ENCODE assay signal across 29 cellular contexts in genomic region chr4:76272582-76272981, GRCh38. TPM values are rescaled to one million over a fixed set of nuclear protein-coding genes. Genes with fewer than 3 reads are reported as not detected.
"Had no signal": no experiment of that assay in that cellular context is flagged by ENCODE, and none has a peak within 500 bp of the region (broad histone marks: within the 10 kb centered on the region; RNA-seq: fewer than 3 reads in every experiment).

No MANE protein-coding gene starts in this region.

- H3K4me3 ChIP-seq: coronary artery, dorsolateral prefrontal cortex, esophagus squamous epithelium, gastrocnemius medialis, heart right ventricle, left ventricle myocardium inferior, lower lobe of right lung, mucosa of descending colon had no signal

- H3K27me3 ChIP-seq: dorsolateral prefrontal cortex, esophagus squamous epithelium, gastrocnemius medialis, heart right ventricle had no signal

- H3K36me3 ChIP-seq: esophagus squamous epithelium, gastrocnemius medialis, heart right ventricle, left ventricle myocardium inferior, lower lobe of right lung had no signal

- H3K27ac ChIP-seq: coronary artery, dorsolateral prefrontal cortex, epithelial cell of prostate, esophagus squamous epithelium, gastrocnemius medialis, heart right ventricle, left ventricle myocardium inferior, lower lobe of right lung had no signal

- DNase-seq: dermis blood vessel endothelial cell; dorsolateral prefrontal cortex; effector CD4-positive, alpha-beta T cell; effector memory CD4-positive, alpha-beta T cell; erythroblast; esophagus squamous epithelium; foreskin fibroblast; foreskin melanocyte; gastrocnemius medialis; glutamatergic neuron; head of caudate nucleus; heart right ventricle; hypothalamus; immature natural killer cell; islet precursor cell; kidney; kidney glomerular epithelial cell; left colon; left ventricle myocardium inferior; lower lobe of right lung; mesenchymal stem cell; mucosa of descending colon; naive B cell had no signal

- H3K4me1 ChIP-seq: esophagus squamous epithelium, gastrocnemius medialis, heart right ventricle, left ventricle myocardium inferior, lower lobe of right lung had no signal

- ATAC-seq: esophagus mucosa, gastrocnemius medialis, heart right ventricle, left colon, mucosa of descending colon had no signal

- H3K9me3 ChIP-seq: esophagus squamous epithelium, gastrocnemius medialis, heart right ventricle, left ventricle myocardium inferior, lower lobe of right lung, mucosa of descending colon had no signal

RNA-seq across cellular contexts. Expression of gene FAM47E, which starts 21.1 kb away (rescaled TPM):
- total RNA-seq: glomerular endothelial cell, lung microvascular endothelial cell had no signal
- polyA plus RNA-seq: endothelial cell of umbilical vein, immature natural killer cell had no signal
